ENCODE assay signal across 17 cellular contexts in genomic region chr2:239178954-239179353, GRCh38.
"Had no signal": no experiment of that assay in that cellular context is flagged by ENCODE, and none has a peak within 500 bp of the region (broad histone marks: within the 10 kb centered on the region; RNA-seq: fewer than 3 reads in every experiment).

No MANE protein-coding gene starts in this region.

- H3K9me3 ChIP-seq: gastrocnemius medialis, prostate gland, SK-N-SH, thyroid gland had no signal

- ATAC-seq: gastrocnemius medialis, lower lobe of right lung had no signal

- H3K27ac ChIP-seq: coronary artery, epithelial cell of prostate, gastrocnemius medialis, lower lobe of right lung, prostate gland, stomach, thyroid gland had no signal

- H3K4me1 ChIP-seq: gastrocnemius medialis, lower lobe of right lung, prostate gland, thyroid gland had no signal

- H3K4me3 ChIP-seq: coronary artery, gastrocnemius medialis, lower lobe of right lung, prostate gland, stomach, thyroid gland had no signal

- DNase-seq: activated B cell treated with CpG ODN at 0.5 μM for 24 hours; activated CD4-positive, alpha-beta T cell treated with anti-CD3 and anti-CD28 coated beads, Interleukin-2, amount 50 U/mL, for 1 hour; activated naive CD4-positive, alpha-beta T cell; activated T-cell treated with anti-CD3 and anti-CD28 coated beads, Interleukin-2, amount 50 U/mL, for 24 hours; caudate nucleus; effector CD8-positive, alpha-beta T cell; lower lobe of right lung; midbrain; naive B cell; SK-N-SH; stimulated activated CD4-positive, alpha-beta T cell treated with anti-CD3 and anti-CD28 coated beads, Interleukin-4, amount 100 ng/mL, for 4 hours; stomach; thyroid gland had no signal

- H3K27me3 ChIP-seq: gastrocnemius medialis, stomach, thyroid gland had no signal
